Comparison of ENCODE assay signal across 20 cellular contexts in genomic region chr3:72579581-72580245, GRCh38.
DNase-seq lines count a peak whose midpoint lies in the region; ATAC-seq and TF ChIP-seq lines count a peak whose summit lies in the region.
"Had no signal": no experiment of that assay in that cellular context is flagged by ENCODE, and none has a peak within 500 bp of the region (broad histone marks: within the 10 kb centered on the region; RNA-seq: fewer than 3 reads in every experiment).

No MANE protein-coding gene starts in this region.

- TF ChIP-seq POLR2A in erythroblast (IDR thresholded peaks at IDR 0.05; ENCODE audit: low read length), result no peak

- peak; percentile 9 for DNase-seq in T-helper 2 cell treated with Interferon-gamma antibody and Interleukin-4, amounts not matched to agents 5 μg/mL and 100 μg/mL, for 36 hours (ENCODE audit: low spot score)
- DNase-seq in T-helper 2 cell, result no peak
- no peak for DNase-seq in stimulated activated naive CD8-positive, alpha-beta T cell treated with anti-CD3 and anti-CD28 coated beads, Interleukin-15, Interleukin-2, amounts not matched to agents 100 U/mL and 50 U/mL, for 24 hours
- no peak for DNase-seq in stimulated activated naive CD8-positive, alpha-beta T cell treated with anti-CD3 and anti-CD28 coated beads, Interleukin-15, amount 100 ng/mL, for 72 hours
- DNase-seq in erythroblast (lab: John Stamatoyannopoulos, UW), result peak; percentile 10 to 51
- no peak for DNase-seq in hypothalamus (lab: John Stamatoyannopoulos, UW)
- no peak for DNase-seq in glutamatergic neuron
- DNase-seq: Caco-2; CD4-positive, CD25-positive, alpha-beta regulatory T cell; CD8-positive, alpha-beta T cell; DMS153; DMS79; EL; GDM1; GOT3; H7; HCEC 1CT had no signal

- peaks cover 2% of the 10 kb centered on the region for H3K4me1 Mint-ChIP-seq in T-helper 2 cell treated with Interferon-gamma antibody and Interleukin-4, amounts not matched to agents 5 μg/mL and 100 μg/mL, for 36 hours (ENCODE audit: low read depth)
- H3K4me1 Mint-ChIP-seq in stimulated activated naive CD8-positive, alpha-beta T cell treated with anti-CD3 and anti-CD28 coated beads, Interleukin-15, amount 100 ng/mL, for 72 hours, result no peaks in the 10 kb centered on the region
- H3K4me1 Mint-ChIP-seq in glutamatergic neuron (ENCODE audit: low read depth, unreplicated experiment), result no peaks in the 10 kb centered on the region

- no peaks in the 10 kb centered on the region for H3K9me3 Mint-ChIP-seq in T-helper 2 cell treated with Interferon-gamma antibody and Interleukin-4, amounts not matched to agents 5 μg/mL and 100 μg/mL, for 36 hours
- H3K9me3 Mint-ChIP-seq in stimulated activated naive CD8-positive, alpha-beta T cell treated with anti-CD3 and anti-CD28 coated beads, Interleukin-15, amount 100 ng/mL, for 72 hours, result no peaks in the 10 kb centered on the region
- H3K9me3 Mint-ChIP-seq in glutamatergic neuron (ENCODE audit: unreplicated experiment), result no peaks in the 10 kb centered on the region
- H3K9me3 Mint-ChIP-seq: CD8-positive, alpha-beta T cell had no signal

- no peak overlapping the region for H3K27ac Mint-ChIP-seq in T-helper 2 cell treated with Interferon-gamma antibody and Interleukin-4, amounts not matched to agents 5 μg/mL and 100 μg/mL, for 36 hours
- H3K27ac Mint-ChIP-seq in stimulated activated naive CD8-positive, alpha-beta T cell treated with anti-CD3 and anti-CD28 coated beads, Interleukin-15, amount 100 ng/mL, for 72 hours, result no peak overlapping the region
- H3K27ac Mint-ChIP-seq in glutamatergic neuron (ENCODE audit: unreplicated experiment), result no peak overlapping the region
- H3K27ac Mint-ChIP-seq: B cell; CD8-positive, alpha-beta T cell had no signal

- H3K4me3 Mint-ChIP-seq in T-helper 2 cell treated with Interferon-gamma antibody and Interleukin-4, amounts not matched to agents 5 μg/mL and 100 μg/mL, for 36 hours, result no peak overlapping the region
- H3K4me3 Mint-ChIP-seq in stimulated activated naive CD8-positive, alpha-beta T cell treated with anti-CD3 and anti-CD28 coated beads, Interleukin-15, amount 100 ng/mL, for 72 hours, result no peak overlapping the region
- no peak overlapping the region for H3K4me3 Mint-ChIP-seq in glutamatergic neuron (ENCODE audit: unreplicated experiment)
- H3K4me3 Mint-ChIP-seq: B cell; CD4-positive, CD25-positive, alpha-beta regulatory T cell; CD8-positive, alpha-beta T cell had no signal

- TF ChIP-seq CTCF in glutamatergic neuron (IDR thresholded peaks at IDR 0.05; ENCODE audit: partially characterized antibody, unreplicated experiment), result no peak

- H3K36me3 Mint-ChIP-seq in T-helper 2 cell treated with Interferon-gamma antibody and Interleukin-4, amounts not matched to agents 5 μg/mL and 100 μg/mL, for 36 hours (ENCODE audit: low read depth), result no peaks in the 10 kb centered on the region
- no peaks in the 10 kb centered on the region for H3K36me3 Mint-ChIP-seq in glutamatergic neuron (ENCODE audit: unreplicated experiment)
- H3K36me3 Mint-ChIP-seq: CD4-positive, CD25-positive, alpha-beta regulatory T cell; CD8-positive, alpha-beta T cell had no signal

- H3K27me3 Mint-ChIP-seq in T-helper 2 cell treated with Interferon-gamma antibody and Interleukin-4, amounts not matched to agents 5 μg/mL and 100 μg/mL, for 36 hours (ENCODE audit: low read depth), result no peaks in the 10 kb centered on the region
- H3K27me3 Mint-ChIP-seq in stimulated activated naive CD8-positive, alpha-beta T cell treated with anti-CD3 and anti-CD28 coated beads, Interleukin-15, amount 100 ng/mL, for 72 hours, result no peaks in the 10 kb centered on the region
- peaks cover 2% of the 10 kb centered on the region for H3K27me3 Mint-ChIP-seq in glutamatergic neuron (ENCODE audit: unreplicated experiment)
- H3K27me3 Mint-ChIP-seq: CD4-positive, CD25-positive, alpha-beta regulatory T cell had no signal

- ATAC-seq in stimulated activated naive CD8-positive, alpha-beta T cell treated with anti-CD3 and anti-CD28 coated beads, Interleukin-15, Interleukin-2, amounts not matched to agents 100 U/mL and 50 U/mL, for 24 hours, result peak; percentile 49
- no peak for ATAC-seq in stimulated activated naive CD8-positive, alpha-beta T cell treated with anti-CD3 and anti-CD28 coated beads, Interleukin-15, amount 100 ng/mL, for 72 hours
- ATAC-seq in GM18867 (IDR thresholded peaks at IDR 0.05; ENCODE audit: unreplicated experiment), result no peak
- ATAC-seq: CD8-positive, alpha-beta T cell; GM12878 had no signal

Comparison
In these comparisons a context has a peak if more than half of its experiments do, and no peak if none do; other contexts are left out.
1. DNase-seq: peak in T-helper 2 cell treated with Interferon-gamma antibody and Interleukin-4, amounts not matched to agents 5 μg/mL and 100 μg/mL, for 36 hours (single experiment) and erythroblast (2 of 2); none in T-helper 2 cell (0 of 5), stimulated activated naive CD8-positive, alpha-beta T cell treated with anti-CD3 and anti-CD28 coated beads, Interleukin-15, Interleukin-2, amounts not matched to agents 100 U/mL and 50 U/mL, for 24 hours (single experiment), stimulated activated naive CD8-positive, alpha-beta T cell treated with anti-CD3 and anti-CD28 coated beads, Interleukin-15, amount 100 ng/mL, for 72 hours (0 of 2), hypothalamus (0 of 51) and glutamatergic neuron (single experiment).